In the genomic region with DNA sequence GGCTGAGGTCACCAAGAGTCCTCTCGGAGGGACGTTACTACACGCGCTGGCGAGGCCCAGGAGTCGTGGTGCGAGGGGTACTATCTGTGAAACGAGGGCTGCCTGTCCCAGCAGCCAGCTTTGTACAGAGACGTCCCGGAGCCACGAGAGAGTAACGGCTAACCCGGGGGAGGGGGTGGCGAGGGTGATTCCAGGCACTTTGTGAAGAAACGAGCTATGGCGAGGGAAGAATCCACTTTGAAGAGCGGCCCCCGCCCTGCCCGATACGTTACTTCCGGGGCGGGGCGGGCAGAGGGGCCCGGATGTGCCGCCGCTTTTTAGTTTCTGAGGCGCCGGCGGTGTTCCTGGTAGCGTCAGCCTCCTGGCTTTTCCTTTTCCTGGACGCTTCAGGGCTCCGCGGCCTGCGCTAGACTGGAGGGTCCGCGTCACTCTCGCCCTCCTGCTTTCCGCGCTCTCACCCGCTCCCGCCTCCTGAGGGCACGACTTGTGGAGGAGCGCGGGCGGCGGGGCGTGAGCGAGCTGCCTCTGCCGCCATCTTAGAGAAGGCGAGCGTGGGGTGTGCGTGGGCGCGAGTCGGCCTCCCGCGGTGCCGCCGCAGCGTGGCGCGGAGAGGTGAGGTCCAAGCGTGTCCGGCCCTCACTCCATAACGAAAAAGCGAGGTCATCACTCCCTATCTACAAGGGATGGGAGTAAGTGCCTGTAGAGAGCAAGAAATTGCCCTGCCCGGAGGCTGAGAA, we compare ENCODE assay signal across 8 cellular contexts. TPM values are rescaled to one million over a fixed set of nuclear protein-coding genes. Genes with fewer than 3 reads are reported as not detected.
DNase-seq lines count a peak whose midpoint lies in the region; ATAC-seq and TF ChIP-seq lines count a peak whose summit lies in the region.

No MANE protein-coding gene starts in this region.

- peak; percentile 62 for ATAC-seq in GM21447 (IDR thresholded peaks at IDR 0.05; ENCODE audit: unreplicated experiment)

- no peaks in the 10 kb centered on the region for H3F3A ChIP-seq in OCI-LY1 (ENCODE audit: insufficient read depth, low read length)

- peak; percentile 92 for DNase-seq in DMS 273 (lab: John Stamatoyannopoulos, UW; ENCODE audit: unreplicated experiment)
- DNase-seq in activated T-cell treated with anti-CD3 and anti-CD28 coated beads for 24 hours (ENCODE audit: low read depth): peak; percentile 84
- DNase-seq in epithelial cell of esophagus (ENCODE audit: low read depth): peak; percentile 87
- peak; percentile 89 for DNase-seq in mucosa of gallbladder (ENCODE audit: low spot score)
- peak; percentile 76 to 78 for DNase-seq in stimulated activated CD8-positive, alpha-beta memory T cell treated with anti-CD3 and anti-CD28 coated beads, Interleukin-4, amount 100 ng/mL, for 1 hour (ENCODE audit: low read depth in 2 of 2, low spot score in 1 of 2)

- no peaks in the 10 kb centered on the region for H3K9me2 ChIP-seq in OCI-LY1 (ENCODE audit: low read depth, low read length)

- H3K27me3 ChIP-seq in HUES48 (ENCODE audit: control insufficient read depth, insufficient read depth, low read length) (no peaks in the 10 kb centered on the region), OCI-LY1 (ENCODE audit: insufficient read depth, low read length) (no peaks in the 10 kb centered on the region)

- TF ChIP-seq CTCF in OCI-LY1 (IDR thresholded peaks at IDR 0.05; ENCODE audit: low read length) (no peak), epithelial cell of esophagus (IDR thresholded peaks at IDR 0.05; ENCODE audit: insufficient read depth, low read depth, low read length, missing control alignments) (no peak)

- H3K27ac ChIP-seq in HUES48 (ENCODE audit: low read depth, low read length) (peak overlapping the region; percentile 100), OCI-LY1 (ENCODE audit: low read depth, low read length, poor library complexity, severe bottlenecking) (peak overlapping the region; percentile 97)

- H3K79me2 ChIP-seq in OCI-LY1 (ENCODE audit: insufficient read depth, low read length): peaks cover 74% of the 10 kb centered on the region

- H3K4me3 ChIP-seq in HUES48 (ENCODE audit: low read depth, low read length) (peak overlapping the region; percentile 97), OCI-LY1 (ENCODE audit: low read depth, low read length, poor library complexity, severe bottlenecking) (peak overlapping the region; percentile 81), epithelial cell of esophagus (ENCODE audit: low read length) (peak overlapping the region; percentile 94)

- H3K9me3 ChIP-seq in HUES48 (ENCODE audit: control insufficient read depth, insufficient read depth, low read length) (no peaks in the 10 kb centered on the region), OCI-LY1 (ENCODE audit: low read length) (no peaks in the 10 kb centered on the region)

- no peaks in the 10 kb centered on the region for H4K20me1 ChIP-seq in OCI-LY1 (ENCODE audit: insufficient read depth, low read length)

- H3K36me3 ChIP-seq in HUES48 (ENCODE audit: control insufficient read depth, insufficient read depth, low read length) (peaks cover 5% of the 10 kb centered on the region; the same call in 1 of the 2 replicates), OCI-LY1 (ENCODE audit: insufficient read depth, low read length) (peaks cover 27% of the 10 kb centered on the region)

- H3K4me1 ChIP-seq in HUES48 (ENCODE audit: control insufficient read depth, insufficient read depth, low read length) (peaks cover 18% of the 10 kb centered on the region), OCI-LY1 (ENCODE audit: insufficient read depth, low read length, severe bottlenecking) (peaks cover 53% of the 10 kb centered on the region)

- peak overlapping the region; percentile 92 for H3K4me2 ChIP-seq in OCI-LY1 (ENCODE audit: low read length)

- H3K9ac ChIP-seq in HUES48 (ENCODE audit: low read depth, low read length) (peak overlapping the region; percentile 100), OCI-LY1 (ENCODE audit: low read length) (peak overlapping the region; percentile 96)

- no peak overlapping the region for H2AFZ ChIP-seq in OCI-LY1 (ENCODE audit: low read length)

RNA-seq across cellular contexts. Expression of gene RFX3, which starts 0.5 kb away (rescaled TPM):
- 16.3 TPM for total RNA-seq in mucosa of gallbladder

Comparison
In these comparisons a context has a peak if more than half of its experiments do, and no peak if none do; other contexts are left out.
1. Peak in every context shown above with its lines: DNase-seq, ATAC-seq, H3K4me3 ChIP-seq and H3K27ac ChIP-seq.